1 cellular context compared by ENCODE assay signal in genomic region chr15:99435138-99435695, GRCh38.
TF ChIP-seq lines count a peak whose summit lies in the region.

No MANE protein-coding gene starts in this region.

TF ChIP-seq in GM23338, 12 proteins besides CTCF, POLR2A, EP300 and RAD21 (continued from another document):
- TF ChIP-seq ZNF462 (CRISPR knock-in tag; IDR thresholded peaks at IDR 0.05) (no peak), NANOG (IDR thresholded peaks at IDR 0.05; ENCODE audit: borderline replicate concordance) (no peak)
